In the genomic region with DNA sequence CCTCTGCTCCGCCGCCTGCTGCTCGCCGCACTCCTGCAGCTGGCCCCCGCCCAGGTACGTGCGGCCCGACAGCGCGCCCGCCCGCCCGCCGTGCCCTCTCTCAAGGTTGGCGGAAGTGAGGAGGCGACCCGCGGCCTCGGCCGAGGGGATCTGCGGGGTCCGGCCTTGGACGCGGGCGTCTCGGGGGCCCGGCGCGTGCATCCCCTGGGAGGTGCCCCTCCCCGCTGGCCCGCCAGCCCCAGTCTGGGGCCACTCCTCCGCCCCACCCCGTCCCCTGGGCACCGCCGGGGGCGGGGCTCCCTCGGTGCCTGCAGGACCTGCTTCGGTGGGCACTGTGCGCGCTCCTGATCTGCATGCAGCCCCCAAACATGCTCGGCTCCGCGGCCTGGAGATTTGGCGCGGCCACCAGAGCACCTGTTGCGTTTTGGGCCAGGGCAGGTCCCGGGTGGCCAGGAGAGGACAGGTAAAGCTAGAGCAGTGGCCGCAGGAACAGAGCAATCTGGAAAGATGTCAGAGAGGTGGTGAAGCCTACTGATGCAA, we compare ENCODE assay signal across 8 cellular contexts. TPM values are rescaled to one million over a fixed set of nuclear protein-coding genes. Genes with fewer than 3 reads are reported as not detected.
DNase-seq lines count a peak whose midpoint lies in the region; ATAC-seq, FAIRE-seq and TF ChIP-seq lines count a peak whose summit lies in the region.

No MANE protein-coding gene starts in this region.

- H3K4me1 ChIP-seq in K562 (replicated peaks in 1 of 2; ENCODE audit: control insufficient read depth in 2 of 2, insufficient read depth in 2 of 2, low read length in 2 of 2) (peaks cover 34 to 66% of the 10 kb centered on the region in 2 experiments), keratinocyte (ENCODE audit: control insufficient read depth, extremely low read depth, insufficient read depth, low read length) (peaks cover 52% of the 10 kb centered on the region)

- CTCF ChIA-PET in K562 (lab: Yijun Ruan, JAX; ENCODE audit: low intra/inter-chr PET ratio) = no interaction called here

- TF ChIP-seq POLR2A in K562 (conservative IDR thresholded peaks at IDR 0.05) = no peak

- H4K20me1 ChIP-seq in SU-DHL-6 (ENCODE audit: low read depth, low read length) (no peaks in the 10 kb centered on the region), K562 (replicated peaks; ENCODE audit: control insufficient read depth, insufficient read depth, low read length) (no peaks in the 10 kb centered on the region), keratinocyte (ENCODE audit: control insufficient read depth, extremely low read depth, insufficient read depth, low read length) (no peaks in the 10 kb centered on the region)

- no peaks in the 10 kb centered on the region for H3K9me2 ChIP-seq in SU-DHL-6 (replicated peaks; ENCODE audit: insufficient read depth, low read length)

- BruUV-seq in K562 (replicated peaks; lab: Mats Ljungman, UMichigan) = no TSS peak

- no peak for TF ChIP-seq RAD21 in K562 (CRISPR knock-in tag; conservative IDR thresholded peaks at IDR 0.05 in 1 of 2, IDR thresholded peaks at IDR 0.05 in 1 of 2)

- POLR2A ChIA-PET in K562 (lab: Yijun Ruan, JAX) = interaction anchor here (1.6 kb wide), 1 partner anchor 11 kb away, joined by 3 read pairs; a partner anchor contains a TSS

- H3K9me1 ChIP-seq in K562 (ENCODE audit: control insufficient read depth, insufficient read depth, low read length) (no peaks in the 10 kb centered on the region), keratinocyte (ENCODE audit: control insufficient read depth, extremely low read depth, insufficient read depth, low read length) (peaks cover 2% of the 10 kb centered on the region)

- DNase-seq in DMS53 treated with DMSO at 0.1 percent for 48 hours (lab: John Stamatoyannopoulos, UW; ENCODE audit: unreplicated experiment) (peak; percentile 50), K562 (ENCODE audit: extremely low read depth in 1 of 4, low spot score in 3 of 4) (peak in 3 of 4 experiments; percentile 44 to 51 (median 48)), keratinocyte (ENCODE audit: low read depth, low spot score) (no peak), SKM-1 (lab: John Stamatoyannopoulos, UW; ENCODE audit: unreplicated experiment) (no peak)
- peak; percentile 24 to 68 (median 60) for DNase-seq in stimulated activated naive CD4-positive, alpha-beta T cell (lab: John Stamatoyannopoulos, UW)

- no peak for TF ChIP-seq EP300 in K562 (IDR thresholded peaks at IDR 0.05; ENCODE audit: low read length)

- peak; percentile 24 for ATAC-seq in HG02852 (IDR thresholded peaks at IDR 0.05; ENCODE audit: unreplicated experiment)
- ATAC-seq in K562 = peak; percentile 14; the same call in 2 of the 3 replicates
- ATAC-seq in HG02610 (IDR thresholded peaks at IDR 0.05; ENCODE audit: unreplicated experiment) = no peak

- H3K27me3 ChIP-seq in SU-DHL-6 (ENCODE audit: low read length) (no peaks in the 10 kb centered on the region), K562 (ENCODE audit: control insufficient read depth in 2 of 2, insufficient read depth in 2 of 2, low read length in 2 of 2) (no peaks in the 10 kb centered on the region), keratinocyte (ENCODE audit: control insufficient read depth, extremely low read depth, insufficient read depth, low read length) (no peaks in the 10 kb centered on the region)

- FAIRE-seq in K562 (lab: Jason Lieb, UNC) = no peak
- no peak for FAIRE-seq in keratinocyte (lab: Jason Lieb, UNC)

- 2% methylated on average over 34 of the region's 48 CpGs for WGBS in K562 (ENCODE audit: insufficient coverage, low coverage, missing lambda C conversion rate)

- H3K27ac ChIP-seq in SU-DHL-6 (ENCODE audit: low read depth, low read length) (peak overlapping the region; percentile 62), K562 (ENCODE audit: extremely low read depth, low read depth, low read length) (peak overlapping the region; percentile 62; the same call in 1 of the 3 replicates), keratinocyte (ENCODE audit: control insufficient read depth, insufficient read depth, low read length) (no peak overlapping the region)

- peak overlapping the region; percentile 81 for H3K4me2 ChIP-seq in SU-DHL-6 (ENCODE audit: low read depth, low read length, poor library complexity, severe bottlenecking)
- peak overlapping the region; percentile 88 for H3K4me2 ChIP-seq in K562 (ENCODE audit: insufficient read depth, low read length)
- H3K4me2 ChIP-seq in keratinocyte (ENCODE audit: control insufficient read depth, extremely low read depth, insufficient read depth, low read depth, low read length) = peak overlapping the region; percentile 82

- H3K9me3 ChIP-seq in SU-DHL-6 (ENCODE audit: insufficient read depth, low read length) = no peaks in the 10 kb centered on the region
- no peaks in the 10 kb centered on the region for H3K9me3 ChIP-seq in K562 (replicated peaks; ENCODE audit: control insufficient read depth, insufficient read depth, low read depth, low read length)
- H3K9me3 ChIP-seq in keratinocyte (ENCODE audit: control insufficient read depth, low read depth, low read length) = no peaks in the 10 kb centered on the region

- no peak overlapping the region for H2AFZ ChIP-seq in SU-DHL-6 (ENCODE audit: low read depth, low read length, severe bottlenecking)
- no peak overlapping the region for H2AFZ ChIP-seq in K562 (ENCODE audit: low read depth, low read length)
- no peak overlapping the region for H2AFZ ChIP-seq in keratinocyte (ENCODE audit: control insufficient read depth, low read length)

- no peak for TF ChIP-seq CTCF in SU-DHL-6 (IDR thresholded peaks at IDR 0.05; ENCODE audit: insufficient read depth, low read length, poor library complexity, severe bottlenecking)
- TF ChIP-seq CTCF in K562 (IDR thresholded peaks at IDR 0.05 in 2 of 3, conservative IDR thresholded peaks at IDR 0.05 in 1 of 3; ENCODE audit: insufficient read depth in 2 of 3, low read depth in 1 of 3, low read length in 3 of 3) = no peak
- no peak for TF ChIP-seq CTCF in keratinocyte (optimal IDR thresholded peaks at IDR 0.05 in 1 of 3, IDR thresholded peaks at IDR 0.05 in 1 of 3, conservative IDR thresholded peaks at IDR 0.05 in 1 of 3; ENCODE audit: extremely low read depth in 1 of 3, insufficient read depth in 2 of 3, low read length in 3 of 3)

- in situ Hi-C loops in K562 (cut with MboI) = no loop called here

- intact Hi-C loops in K562 (cut with micrococcal nuclease) = no loop called here

- H3K36me3 ChIP-seq in SU-DHL-6 (ENCODE audit: low read length) = no peaks in the 10 kb centered on the region
- peaks cover 38% of the 10 kb centered on the region; the same call in 2 of the 3 replicates for H3K36me3 ChIP-seq in K562 (ENCODE audit: control insufficient read depth, insufficient read depth, low read length)
- peaks cover 8 to 23% of the 10 kb centered on the region in 2 experiments for H3K36me3 ChIP-seq in keratinocyte (ENCODE audit: control insufficient read depth in 2 of 2, extremely low read depth in 1 of 2, insufficient read depth in 2 of 2, low read length in 2 of 2)

- H3K9ac ChIP-seq in SU-DHL-6 (ENCODE audit: low read length) (peak overlapping the region; percentile 73), K562 (ENCODE audit: insufficient read depth in 1 of 2, low read depth in 2 of 2, low read length in 2 of 2) (peak overlapping the region; percentile 38 to 91), keratinocyte (ENCODE audit: control insufficient read depth, extremely low read depth, insufficient read depth, low read length) (peak overlapping the region; percentile 33)

- H3K4me3 ChIP-seq in SU-DHL-6 (ENCODE audit: insufficient read depth, low read length, poor library complexity, severe bottlenecking) (peak overlapping the region; percentile 72), K562 (peak overlapping the region; percentile 71), keratinocyte (ENCODE audit: control insufficient read depth in 2 of 3, extremely low read depth in 1 of 3, insufficient read depth in 2 of 3, low read depth in 1 of 3, low read length in 3 of 3) (peak overlapping the region; percentile 49 to 63 (median 57))

- dilution Hi-C loops in keratinocyte (cut with MboI; ENCODE audit: extremely low pct_ligation_motif_present, low sequenced_read_pairs) = no loop called here

- peaks cover 31% of the 10 kb centered on the region for H3F3A ChIP-seq in SU-DHL-6 (ENCODE audit: insufficient read depth)

- H3K79me2 ChIP-seq in SU-DHL-6 (ENCODE audit: insufficient read depth, low read length) = peaks cover 7% of the 10 kb centered on the region; the same call in 1 of the 2 replicates
- H3K79me2 ChIP-seq in K562 (ENCODE audit: control insufficient read depth, insufficient read depth, low read length) = peaks cover 40% of the 10 kb centered on the region
- no peaks in the 10 kb centered on the region for H3K79me2 ChIP-seq in keratinocyte (ENCODE audit: control insufficient read depth, insufficient read depth, low read length)

RNA-seq across cellular contexts. Expression of a gene that starts 0.5 kb away (rescaled TPM):
- 16.1 and 40.0 TPM in 2 replicates for total RNA-seq in K562 (2011; cell fraction: chromatin; rRNA removed; ENCODE audit: low replicate concordance)
- 23.4 and 32.0 TPM in 2 replicates for total RNA-seq in K562 (2011; cell fraction: nucleolus; rRNA removed)
- total RNA-seq in K562 (2011; cell fraction: nucleoplasm; rRNA removed) = 31.9 and 33.0 TPM in 2 replicates
- total RNA-seq in K562 (2014; rRNA removed) (28.2 and 44.3 TPM in 2 replicates), K562 (2014; rRNA removed; fragmentation: Illumina TruSeq; extraction: Trizol) (21.0 and 22.6 TPM in 2 replicates), K562 (2015; rRNA removed; fragmentation: Illumina TruSeq; extraction: Trizol) (25.7 and 28.0 TPM in 2 replicates), K562 (2021) (83.4 and 88.3 TPM in 2 replicates)
- polyA plus RNA-seq in K562 (2011; rRNA removed) (11.0 and 13.5 TPM in 2 replicates), K562 (2014; fragmentation: Illumina TruSeq; extraction: Trizol) (35.2 and 41.4 TPM in 2 replicates), K562 (2014; fragmentation: Nextera tagmentation; extraction: Ambion mirVana) (10 to 100 TPM; 12.0 to 12.1 TPM), K562 (2014; rRNA removed) (31.8 and 35.8 TPM in 2 replicates), keratinocyte (9.7 to 23.3 TPM (median 10.0 TPM) in 3 replicates)
- polyA plus RNA-seq in K562 (2011; cell fraction: cytosol; rRNA removed) = 12.1 and 16.0 TPM in 2 replicates
- polyA plus RNA-seq in K562 (2011; cell fraction: nucleus; rRNA removed) = 25.1 and 26.2 TPM in 2 replicates
- 97.3 and 181 TPM in 2 replicates for polyA plus RNA-seq in K562 (2012)
- 4.2 and 6.2 TPM in 2 replicates for polyA minus RNA-seq in K562 (2011; rRNA and poly(A)+ RNA removed)
- polyA minus RNA-seq in K562 (2011; cell fraction: cytosol; rRNA and poly(A)+ RNA removed) = 21.2 and 26.0 TPM in 2 replicates
- polyA minus RNA-seq in K562 (2011; cell fraction: nucleus; rRNA and poly(A)+ RNA removed) = 3.2 and 4.9 TPM in 2 replicates
- 9.0 TPM for polyA plus RNA-seq in keratinocyte (2011; ENCODE audit: low read depth)
- 11.0 and 16.3 TPM in 2 replicates for polyA plus RNA-seq in keratinocyte (2011; cell fraction: cytosol; rRNA removed)
- polyA plus RNA-seq in keratinocyte (2011; cell fraction: nucleus; rRNA removed) = 10.7 and 13.0 TPM in 2 replicates
- polyA plus RNA-seq in keratinocyte (2012; ENCODE audit: low replicate concordance) = 49.0 and 59.7 TPM in 2 replicates
- polyA minus RNA-seq in keratinocyte = 5.9 to 9.7 TPM (median 7.4 TPM) in 3 replicates
- 14.0 TPM for polyA minus RNA-seq in keratinocyte (2011; cell fraction: cytosol; rRNA and poly(A)+ RNA removed)
- polyA minus RNA-seq in keratinocyte (2011; cell fraction: nucleus; rRNA and poly(A)+ RNA removed) = 2.7 and 3.0 TPM in 2 replicates

RNA-seq across cellular contexts. Expression of a gene that starts 4.6 kb away (rescaled TPM):
- total RNA-seq in K562 (2011; cell fraction: chromatin; rRNA removed; ENCODE audit: low replicate concordance) = 39.7 and 112 TPM in 2 replicates
- 78.0 and 98.9 TPM in 2 replicates for total RNA-seq in K562 (2011; cell fraction: nucleolus; rRNA removed)
- total RNA-seq in K562 (2011; cell fraction: nucleoplasm; rRNA removed) = 64.2 and 65.8 TPM in 2 replicates
- total RNA-seq in K562 (2014; rRNA removed) (16.4 and 20.2 TPM in 2 replicates), K562 (2014; rRNA removed; fragmentation: Illumina TruSeq; extraction: Trizol) (6.6 and 11.2 TPM in 2 replicates), K562 (2015; rRNA removed; fragmentation: Illumina TruSeq; extraction: Trizol) (19.3 and 19.9 TPM in 2 replicates), K562 (2021) (27.6 and 31.8 TPM in 2 replicates)
- polyA plus RNA-seq in K562 (2011; rRNA removed) (23.9 and 45.1 TPM in 2 replicates), K562 (2014; fragmentation: Illumina TruSeq; extraction: Trizol) (28.0 and 37.5 TPM in 2 replicates), K562 (2014; fragmentation: Nextera tagmentation; extraction: Ambion mirVana) (1 to 10 TPM; 4.0 to 4.6 TPM), K562 (2014; rRNA removed) (32.6 and 42.9 TPM in 2 replicates), keratinocyte (10.1 to 24.7 TPM (median 12.2 TPM) in 3 replicates)
- polyA plus RNA-seq in K562 (2011; cell fraction: cytosol; rRNA removed) = 30.8 and 65.5 TPM in 2 replicates
- polyA plus RNA-seq in K562 (2011; cell fraction: nucleus; rRNA removed) = 110 and 164 TPM in 2 replicates
- 34.0 and 79.2 TPM in 2 replicates for polyA plus RNA-seq in K562 (2012)
- polyA minus RNA-seq in K562 (2011; rRNA and poly(A)+ RNA removed) = 7.1 and 9.0 TPM in 2 replicates
- 12.6 and 23.5 TPM in 2 replicates for polyA minus RNA-seq in K562 (2011; cell fraction: cytosol; rRNA and poly(A)+ RNA removed)
- polyA minus RNA-seq in K562 (2011; cell fraction: nucleus; rRNA and poly(A)+ RNA removed) = 15.8 and 16.0 TPM in 2 replicates
- 9.3 TPM for polyA plus RNA-seq in keratinocyte (2011; ENCODE audit: low read depth)
- 9.2 and 17.4 TPM in 2 replicates for polyA plus RNA-seq in keratinocyte (2011; cell fraction: cytosol; rRNA removed)
- polyA plus RNA-seq in keratinocyte (2011; cell fraction: nucleus; rRNA removed) = 18.2 and 23.5 TPM in 2 replicates
- polyA plus RNA-seq in keratinocyte (2012; ENCODE audit: low replicate concordance) = 14.5 and 34.1 TPM in 2 replicates
- 8.9 to 21.3 TPM (median 12.1 TPM) in 3 replicates for polyA minus RNA-seq in keratinocyte
- 17.5 TPM for polyA minus RNA-seq in keratinocyte (2011; cell fraction: cytosol; rRNA and poly(A)+ RNA removed)
- 3.3 and 6.4 TPM in 2 replicates for polyA minus RNA-seq in keratinocyte (2011; cell fraction: nucleus; rRNA and poly(A)+ RNA removed)

RNA-seq across cellular contexts. Expression of a gene that starts 6.0 kb away (rescaled TPM):
- 24.7 and 45.5 TPM in 2 replicates for total RNA-seq in K562 (2011; cell fraction: chromatin; rRNA removed; ENCODE audit: low replicate concordance)
- 58.4 and 66.4 TPM in 2 replicates for total RNA-seq in K562 (2011; cell fraction: nucleolus; rRNA removed)
- total RNA-seq in K562 (2011; cell fraction: nucleoplasm; rRNA removed) = 56.3 and 59.5 TPM in 2 replicates
- total RNA-seq in K562 (2014; rRNA removed) (151 TPM in 2 replicates), K562 (2014; rRNA removed; fragmentation: Illumina TruSeq; extraction: Trizol) (28.0 and 49.2 TPM in 2 replicates), K562 (2015; rRNA removed; fragmentation: Illumina TruSeq; extraction: Trizol) (73.1 and 79.0 TPM in 2 replicates), K562 (2021) (44.5 and 58.1 TPM in 2 replicates)
- polyA plus RNA-seq in K562 (2011; rRNA removed) (30.8 and 36.6 TPM in 2 replicates), K562 (2014; fragmentation: Illumina TruSeq; extraction: Trizol) (71.7 and 83.5 TPM in 2 replicates), K562 (2014; fragmentation: Nextera tagmentation; extraction: Ambion mirVana) (10 to 100 TPM in 1 of 2 experiments, 1 to 10 TPM in 1; 3.5 to 27.1 TPM), K562 (2014; rRNA removed) (92.2 and 110 TPM in 2 replicates), keratinocyte (40.3 to 57.7 TPM (median 51.9 TPM) in 3 replicates)
- polyA plus RNA-seq in K562 (2011; cell fraction: cytosol; rRNA removed) = 60.1 and 75.2 TPM in 2 replicates
- polyA plus RNA-seq in K562 (2011; cell fraction: nucleus; rRNA removed) = 52.4 and 56.6 TPM in 2 replicates
- 115 and 123 TPM in 2 replicates for polyA plus RNA-seq in K562 (2012)
- 10.6 and 16.1 TPM in 2 replicates for polyA minus RNA-seq in K562 (2011; rRNA and poly(A)+ RNA removed)
- 33.8 and 40.5 TPM in 2 replicates for polyA minus RNA-seq in K562 (2011; cell fraction: cytosol; rRNA and poly(A)+ RNA removed)
- 7.8 and 14.2 TPM in 2 replicates for polyA minus RNA-seq in K562 (2011; cell fraction: nucleus; rRNA and poly(A)+ RNA removed)
- polyA plus RNA-seq in keratinocyte (2011; ENCODE audit: low read depth) = 13.5 TPM
- polyA plus RNA-seq in keratinocyte (2011; cell fraction: cytosol; rRNA removed) = 25.4 and 60.1 TPM in 2 replicates
- polyA plus RNA-seq in keratinocyte (2011; cell fraction: nucleus; rRNA removed) = 36.5 and 39.2 TPM in 2 replicates
- 59.4 and 124 TPM in 2 replicates for polyA plus RNA-seq in keratinocyte (2012; ENCODE audit: low replicate concordance)
- 19.1 to 44.3 TPM (median 19.4 TPM) in 3 replicates for polyA minus RNA-seq in keratinocyte
- 48.7 TPM for polyA minus RNA-seq in keratinocyte (2011; cell fraction: cytosol; rRNA and poly(A)+ RNA removed)
- polyA minus RNA-seq in keratinocyte (2011; cell fraction: nucleus; rRNA and poly(A)+ RNA removed) = 10.8 and 13.9 TPM in 2 replicates

RNA-seq across cellular contexts. Expression of a gene that starts 8.8 kb away (rescaled TPM):
- 74.2 and 269 TPM in 2 replicates for total RNA-seq in K562 (2011; cell fraction: chromatin; rRNA removed; ENCODE audit: low replicate concordance)
- total RNA-seq in K562 (2011; cell fraction: nucleolus; rRNA removed) = 230 and 279 TPM in 2 replicates
- 112 and 146 TPM in 2 replicates for total RNA-seq in K562 (2011; cell fraction: nucleoplasm; rRNA removed)
- total RNA-seq in K562 (2014; rRNA removed) = 92.6 and 132 TPM in 2 replicates
- total RNA-seq in K562 (2014; rRNA removed; fragmentation: Illumina TruSeq; extraction: Trizol) = 21.1 and 25.7 TPM in 2 replicates
- total RNA-seq in K562 (2015; rRNA removed; fragmentation: Illumina TruSeq; extraction: Trizol) = 49.9 and 50.6 TPM in 2 replicates
- 87.5 and 89.5 TPM in 2 replicates for total RNA-seq in K562 (2021)
- polyA plus RNA-seq in K562 (2011; rRNA removed) = 37.4 and 48.0 TPM in 2 replicates
- 58.1 and 156 TPM in 2 replicates for polyA plus RNA-seq in K562 (2011; cell fraction: cytosol; rRNA removed)
- polyA plus RNA-seq in K562 (2011; cell fraction: nucleus; rRNA removed) = 132 and 213 TPM in 2 replicates
- 56.4 and 102 TPM in 2 replicates for polyA plus RNA-seq in K562 (2012)
- 24.0 and 43.1 TPM in 2 replicates for polyA plus RNA-seq in K562 (2014; fragmentation: Illumina TruSeq; extraction: Trizol)
- 10 to 100 TPM in 1 of 2 experiments, 1 to 10 TPM in 1; 6.3 to 16.3 TPM for polyA plus RNA-seq in K562 (2014; fragmentation: Nextera tagmentation; extraction: Ambion mirVana)
- 83.6 and 88.5 TPM in 2 replicates for polyA plus RNA-seq in K562 (2014; rRNA removed)
- polyA minus RNA-seq in K562 (2011; rRNA and poly(A)+ RNA removed) = 13.9 and 15.0 TPM in 2 replicates
- 32.9 and 34.8 TPM in 2 replicates for polyA minus RNA-seq in K562 (2011; cell fraction: cytosol; rRNA and poly(A)+ RNA removed)
- polyA minus RNA-seq in K562 (2011; cell fraction: nucleus; rRNA and poly(A)+ RNA removed) = 75.9 and 84.7 TPM in 2 replicates
- 22.6 to 55.6 TPM (median 31.1 TPM) in 3 replicates for polyA plus RNA-seq in keratinocyte
- 6.0 TPM for polyA plus RNA-seq in keratinocyte (2011; ENCODE audit: low read depth)
- polyA plus RNA-seq in keratinocyte (2011; cell fraction: cytosol; rRNA removed) = 15.5 and 47.3 TPM in 2 replicates
- polyA plus RNA-seq in keratinocyte (2011; cell fraction: nucleus; rRNA removed) = 39.6 and 53.9 TPM in 2 replicates
- 33.2 and 45.9 TPM in 2 replicates for polyA plus RNA-seq in keratinocyte (2012; ENCODE audit: low replicate concordance)
- polyA minus RNA-seq in keratinocyte = 13.9 to 29.7 TPM (median 25.7 TPM) in 3 replicates
- 61.2 TPM for polyA minus RNA-seq in keratinocyte (2011; cell fraction: cytosol; rRNA and poly(A)+ RNA removed)
- 19.4 and 19.9 TPM in 2 replicates for polyA minus RNA-seq in keratinocyte (2011; cell fraction: nucleus; rRNA and poly(A)+ RNA removed)

RNA-seq across cellular contexts. Expression of a gene that starts 8.9 kb away (rescaled TPM):
- total RNA-seq in K562 (2011; cell fraction: chromatin; rRNA removed; ENCODE audit: low replicate concordance) = 28.5 and 90.3 TPM in 2 replicates
- total RNA-seq in K562 (2011; cell fraction: nucleolus; rRNA removed) = 64.9 and 73.8 TPM in 2 replicates
- 45.8 and 49.8 TPM in 2 replicates for total RNA-seq in K562 (2011; cell fraction: nucleoplasm; rRNA removed)
- total RNA-seq in K562 (2014; rRNA removed) (27.4 and 37.3 TPM in 2 replicates), K562 (2014; rRNA removed; fragmentation: Illumina TruSeq; extraction: Trizol) (17.3 and 17.5 TPM in 2 replicates), K562 (2015; rRNA removed; fragmentation: Illumina TruSeq; extraction: Trizol) (23.1 and 25.3 TPM in 2 replicates), K562 (2021) (36.1 and 41.7 TPM in 2 replicates)
- polyA plus RNA-seq in K562 (2011; rRNA removed) (23.3 and 42.4 TPM in 2 replicates), K562 (2014; fragmentation: Illumina TruSeq; extraction: Trizol) (21.2 and 33.3 TPM in 2 replicates), K562 (2014; fragmentation: Nextera tagmentation; extraction: Ambion mirVana) (1 to 10 TPM; 4.6 to 8.1 TPM), K562 (2014; rRNA removed) (38.4 and 39.2 TPM in 2 replicates), keratinocyte (15.5 to 20.3 TPM (median 18.3 TPM) in 3 replicates)
- polyA plus RNA-seq in K562 (2011; cell fraction: cytosol; rRNA removed) = 43.7 and 69.5 TPM in 2 replicates
- polyA plus RNA-seq in K562 (2011; cell fraction: nucleus; rRNA removed) = 169 and 180 TPM in 2 replicates
- polyA plus RNA-seq in K562 (2012) = 34.2 and 65.9 TPM in 2 replicates
- polyA minus RNA-seq in K562 (2011; rRNA and poly(A)+ RNA removed) = 12.1 and 14.9 TPM in 2 replicates
- 13.6 and 20.9 TPM in 2 replicates for polyA minus RNA-seq in K562 (2011; cell fraction: cytosol; rRNA and poly(A)+ RNA removed)
- polyA minus RNA-seq in K562 (2011; cell fraction: nucleus; rRNA and poly(A)+ RNA removed) = 22.1 and 30.3 TPM in 2 replicates
- 7.0 TPM for polyA plus RNA-seq in keratinocyte (2011; ENCODE audit: low read depth)
- polyA plus RNA-seq in keratinocyte (2011; cell fraction: cytosol; rRNA removed) = 16.4 and 30.7 TPM in 2 replicates
- polyA plus RNA-seq in keratinocyte (2011; cell fraction: nucleus; rRNA removed) = 28.3 and 38.8 TPM in 2 replicates
- 21.0 and 25.1 TPM in 2 replicates for polyA plus RNA-seq in keratinocyte (2012; ENCODE audit: low replicate concordance)
- polyA minus RNA-seq in keratinocyte = 12.5 to 39.8 TPM (median 23.4 TPM) in 3 replicates
- polyA minus RNA-seq in keratinocyte (2011; cell fraction: cytosol; rRNA and poly(A)+ RNA removed) = 17.8 TPM
- polyA minus RNA-seq in keratinocyte (2011; cell fraction: nucleus; rRNA and poly(A)+ RNA removed) = 6.5 and 9.7 TPM in 2 replicates

Comparison
In these comparisons a context has a peak if more than half of its experiments do, and no peak if none do; other contexts are left out.
1. DNase-seq: peak in DMS53 treated with DMSO at 0.1 percent for 48 hours (single experiment), K562 (3 of 4) and stimulated activated naive CD4-positive, alpha-beta T cell (6 of 6); none in keratinocyte (single experiment) and SKM-1 (single experiment).
2. Peak in every context shown above with its lines, with median percentiles within 50 percentile points of each other: H3K4me2 ChIP-seq, H3K4me3 ChIP-seq and H3K9ac ChIP-seq.